In genomic region chr2:27353762-27354596, GRCh38 we compare ENCODE assay signal across 12 cellular contexts. TPM values are rescaled to one million over a fixed set of nuclear protein-coding genes. Genes with fewer than 3 reads are reported as not detected.
DNase-seq lines count a peak whose midpoint lies in the region; ATAC-seq and TF ChIP-seq lines count a peak whose summit lies in the region.
"Had no signal": no experiment of that assay in that cellular context is flagged by ENCODE, and none has a peak within 500 bp of the region (broad histone marks: within the 10 kb centered on the region; RNA-seq: fewer than 3 reads in every experiment).

No MANE protein-coding gene starts in this region.

- peaks cover 34% of the 10 kb centered on the region for H3K36me3 Mint-ChIP-seq in CD8-positive, alpha-beta T cell
- peaks cover 33% of the 10 kb centered on the region for H3K36me3 Mint-ChIP-seq in activated T-helper 2 cell treated with anti-CD3 and anti-CD28 coated beads, Interferon-gamma antibody, Interleukin-2, Interleukin-4, amounts not matched to agents 10 μg/mL and 5 μg/mL and 100 μg/mL, durations not matched to agents 14 hours and 24 hours and 36 hours (ENCODE audit: low read depth)

- no peaks in the 10 kb centered on the region for H3K9me3 ChIP-seq in CD8-positive, alpha-beta T cell (ENCODE audit: low read length)
- H3K9me3 ChIP-seq in HUES48 (ENCODE audit: control insufficient read depth, insufficient read depth, low read length), result no peaks in the 10 kb centered on the region
- H3K9me3 ChIP-seq: thyroid gland had no signal

- H3K18ac ChIP-seq in mesendoderm (ENCODE audit: low read length), result no peak overlapping the region

- peaks cover 7% of the 10 kb centered on the region for H3K79me1 ChIP-seq in mesendoderm (ENCODE audit: low read length)

- WGBS in mesendoderm (ENCODE audit: extremely low coverage, insufficient coverage, low lambda C conversion rate), result no CpG with 5 or more reads among the region's 7 CpGs

- H3K9ac ChIP-seq in HUES48 (ENCODE audit: low read depth, low read length), result no peak overlapping the region
- no peak overlapping the region for H3K9ac ChIP-seq in mesendoderm (ENCODE audit: low read length)

- H3K27ac ChIP-seq in CD8-positive, alpha-beta T cell (ENCODE audit: low read depth, low read length), result no peak overlapping the region
- peak overlapping the region; percentile 46 for H3K27ac ChIP-seq in HUES48 (ENCODE audit: low read depth, low read length)
- H3K27ac ChIP-seq in mesendoderm (ENCODE audit: low read depth, low read length), result no peak overlapping the region
- H3K27ac ChIP-seq: coronary artery, thyroid gland had no signal

- H3K4me1 Mint-ChIP-seq in CD8-positive, alpha-beta T cell (ENCODE audit: low read depth), result peaks cover 66% of the 10 kb centered on the region
- peaks cover 38% of the 10 kb centered on the region for H3K4me1 Mint-ChIP-seq in activated T-helper 2 cell treated with anti-CD3 and anti-CD28 coated beads, Interferon-gamma antibody, Interleukin-2, Interleukin-4, amounts not matched to agents 10 μg/mL and 5 μg/mL and 100 μg/mL, durations not matched to agents 14 hours and 24 hours and 36 hours (ENCODE audit: low read depth)

- no peak overlapping the region for H3K4ac ChIP-seq in mesendoderm (ENCODE audit: low read depth, low read length)

- no peak overlapping the region for H2BK15ac ChIP-seq in mesendoderm (replicated peaks; ENCODE audit: low read depth)

- ATAC-seq in CD8-positive, alpha-beta T cell, result no peak
- no peak for ATAC-seq in Right ventricle myocardium inferior
- ATAC-seq: activated CD4-positive, CD25-positive, alpha-beta regulatory T cell treated with anti-CD3 and anti-CD28 coated beads, Interleukin-2, amount 50 U/mL, for 24 hours had no signal

- POLR2A ChIA-PET in CD8-positive, alpha-beta T cell (lab: Charles Lee), result interaction anchor here (0.6 to 1.4 kb wide), 3 partner anchors 9 to 225 kb away, joined by 3 to 5 read pairs (median 4); partner anchors contain the start of gene ZNF513

- H3K27me3 ChIP-seq in CD8-positive, alpha-beta T cell (ENCODE audit: insufficient read depth, low read length), result no peaks in the 10 kb centered on the region
- no peaks in the 10 kb centered on the region for H3K27me3 ChIP-seq in HUES48 (ENCODE audit: control insufficient read depth, insufficient read depth, low read length)
- no peaks in the 10 kb centered on the region for H3K27me3 ChIP-seq in mesendoderm (ENCODE audit: insufficient read depth, low read length, poor library complexity)
- H3K27me3 ChIP-seq: thyroid gland had no signal

- peaks cover 38% of the 10 kb centered on the region for H3K4me1 ChIP-seq in CD8-positive, alpha-beta T cell (ENCODE audit: insufficient read depth, low read length)
- H3K4me1 ChIP-seq in HUES48 (ENCODE audit: control insufficient read depth, insufficient read depth, low read length) (peaks cover 26% of the 10 kb centered on the region), mesendoderm (ENCODE audit: control insufficient read depth, low read depth, low read length) (no peaks in the 10 kb centered on the region)

- peaks cover 49% of the 10 kb centered on the region for H3K79me2 ChIP-seq in mesendoderm (ENCODE audit: control insufficient read depth, insufficient read depth, low read length)

- intact Hi-C loops in CD8-positive, alpha-beta T cell (cut with DNase I, micrococcal nuclease), result no loop called here
- intact Hi-C loops in activated T-helper 2 cell treated with anti-CD3 and anti-CD28 coated beads, Interferon-gamma antibody, Interleukin-2, Interleukin-4, amounts not matched to agents 10 μg/mL and 5 μg/mL and 100 μg/mL, durations not matched to agents 14 hours and 24 hours and 36 hours (cut with micrococcal nuclease), result no loop called here
- intact Hi-C loops in Right ventricle myocardium inferior (cut with DNase I), result loop anchor here (2.0 kb wide), 1 partner anchor 55 kb away; the partner anchor contains the start of gene PPM1G

- H3K4me3 ChIP-seq in CD8-positive, alpha-beta T cell (ENCODE audit: low read depth, low read length), result no peak overlapping the region
- H3K4me3 ChIP-seq in HUES48 (ENCODE audit: low read depth, low read length) (no peak overlapping the region), mesendoderm (ENCODE audit: low read length) (no peak overlapping the region)
- H3K4me3 ChIP-seq: coronary artery, thyroid gland had no signal

- no peak for TF ChIP-seq CTCF in CD8-positive, alpha-beta T cell (IDR thresholded peaks at IDR 0.05)

- H3K56ac ChIP-seq in mesendoderm (ENCODE audit: low read length), result no peak overlapping the region

- H3K27me3 Mint-ChIP-seq in CD8-positive, alpha-beta T cell (ENCODE audit: low read depth), result no peaks in the 10 kb centered on the region
- no peaks in the 10 kb centered on the region for H3K27me3 Mint-ChIP-seq in activated T-helper 2 cell treated with anti-CD3 and anti-CD28 coated beads, Interferon-gamma antibody, Interleukin-2, Interleukin-4, amounts not matched to agents 10 μg/mL and 5 μg/mL and 100 μg/mL, durations not matched to agents 14 hours and 24 hours and 36 hours (ENCODE audit: low read depth)

- no peaks in the 10 kb centered on the region for H3K36me3 ChIP-seq in CD8-positive, alpha-beta T cell (ENCODE audit: insufficient read depth, low read length)
- H3K36me3 ChIP-seq in HUES48 (ENCODE audit: control insufficient read depth, insufficient read depth, low read length) (peaks cover 8% of the 10 kb centered on the region; the same call in 1 of the 2 replicates), mesendoderm (ENCODE audit: control insufficient read depth, insufficient read depth, low read length) (no peaks in the 10 kb centered on the region)
- H3K36me3 ChIP-seq: thyroid gland had no signal

- no peak overlapping the region for H3K23ac ChIP-seq in mesendoderm (ENCODE audit: low read length)

- no peak overlapping the region for H2BK120ac ChIP-seq in mesendoderm (ENCODE audit: low read depth, low read length)

- peak overlapping the region; percentile 49 for H3K27ac Mint-ChIP-seq in CD8-positive, alpha-beta T cell
- H3K27ac Mint-ChIP-seq in activated T-helper 2 cell treated with anti-CD3 and anti-CD28 coated beads, Interferon-gamma antibody, Interleukin-2, Interleukin-4, amounts not matched to agents 10 μg/mL and 5 μg/mL and 100 μg/mL, durations not matched to agents 14 hours and 24 hours and 36 hours, result peak overlapping the region; percentile 13

- no peak overlapping the region for H2BK5ac ChIP-seq in mesendoderm (ENCODE audit: low read length)

- H3K4me2 ChIP-seq in mesendoderm (ENCODE audit: low read length), result no peak overlapping the region

- CTCF ChIA-PET in CD8-positive, alpha-beta T cell (lab: Charles Lee), result interaction anchor here (0.6 kb wide), 1 partner anchor 507 kb away, joined by 3 read pairs; no protein-coding TSS in a partner anchor

- H3K9me3 Mint-ChIP-seq in CD8-positive, alpha-beta T cell, result no peaks in the 10 kb centered on the region
- no peaks in the 10 kb centered on the region for H3K9me3 Mint-ChIP-seq in activated T-helper 2 cell treated with anti-CD3 and anti-CD28 coated beads, Interferon-gamma antibody, Interleukin-2, Interleukin-4, amounts not matched to agents 10 μg/mL and 5 μg/mL and 100 μg/mL, durations not matched to agents 14 hours and 24 hours and 36 hours

- H4K8ac ChIP-seq in mesendoderm (ENCODE audit: low read depth, low read length), result no peak overlapping the region

- H4K5ac ChIP-seq in mesendoderm (ENCODE audit: low read length), result no peak overlapping the region

- H2AK5ac ChIP-seq in mesendoderm (ENCODE audit: low read length), result no peak overlapping the region

- DNase-seq in CD8-positive, alpha-beta T cell, result no peak
- DNase-seq in activated T-helper 2 cell treated with anti-CD3 and anti-CD28 coated beads, Interferon-gamma antibody, Interleukin-2, Interleukin-4, amounts not matched to agents 10 μg/mL and 5 μg/mL and 100 μg/mL, durations not matched to agents 14 hours and 24 hours and 36 hours (ENCODE audit: low spot score), result no peak
- peak; percentile 47 for DNase-seq in mesendoderm
- no peak for DNase-seq in Right ventricle myocardium inferior (ENCODE audit: missing footprints)
- no peak for DNase-seq in LoVo (ENCODE audit: low spot score)
- no peak for DNase-seq in nucleus accumbens (lab: John Stamatoyannopoulos, UW)
- no peak for DNase-seq in NCI-H2029 treated with DMSO at 0.1 percent for 48 hours (lab: John Stamatoyannopoulos, UW)
- DNase-seq: islet precursor cell, thyroid gland had no signal

- H3K4me3 Mint-ChIP-seq in CD8-positive, alpha-beta T cell, result peak overlapping the region; percentile 23
- H3K4me3 Mint-ChIP-seq in activated T-helper 2 cell treated with anti-CD3 and anti-CD28 coated beads, Interferon-gamma antibody, Interleukin-2, Interleukin-4, amounts not matched to agents 10 μg/mL and 5 μg/mL and 100 μg/mL, durations not matched to agents 14 hours and 24 hours and 36 hours (ENCODE audit: low read depth), result peak overlapping the region; percentile 53

RNA-seq across cellular contexts. Expression of gene GTF3C2, which starts 2.6 kb away (rescaled TPM):
- total RNA-seq in CD8-positive, alpha-beta T cell, result 10 to 100 TPM; 52.2 to 56.2 TPM
- 65.8 and 66.9 TPM in 2 replicates for total RNA-seq in activated T-helper 2 cell treated with anti-CD3 and anti-CD28 coated beads, Interferon-gamma antibody, Interleukin-2, Interleukin-4, amounts not matched to agents 10 μg/mL and 5 μg/mL and 100 μg/mL, durations not matched to agents 14 hours and 24 hours and 36 hours
- 75.2 TPM for polyA plus RNA-seq in mesendoderm (2013, experiment 1 of 2)
- polyA plus RNA-seq in mesendoderm (2013, experiment 2 of 2), result 68.8 TPM
- total RNA-seq in Right ventricle myocardium inferior, result 17.3 TPM

RNA-seq across cellular contexts. Expression of gene EIF2B4, which starts 16.2 kb away (rescaled TPM):
- 10 to 100 TPM; 39.7 to 39.9 TPM for total RNA-seq in CD8-positive, alpha-beta T cell
- total RNA-seq in activated T-helper 2 cell treated with anti-CD3 and anti-CD28 coated beads, Interferon-gamma antibody, Interleukin-2, Interleukin-4, amounts not matched to agents 10 μg/mL and 5 μg/mL and 100 μg/mL, durations not matched to agents 14 hours and 24 hours and 36 hours, result 43.4 and 44.8 TPM in 2 replicates
- polyA plus RNA-seq in mesendoderm (2013, experiment 1 of 2), result 44.6 TPM
- 45.3 TPM for polyA plus RNA-seq in mesendoderm (2013, experiment 2 of 2)
- 40.3 TPM for total RNA-seq in Right ventricle myocardium inferior

RNA-seq across cellular contexts. Expression of gene SNX17, which starts 16.4 kb away (rescaled TPM):
- 10 to 100 TPM; 64.8 to 66.5 TPM for total RNA-seq in CD8-positive, alpha-beta T cell
- 117 and 120 TPM in 2 replicates for total RNA-seq in activated T-helper 2 cell treated with anti-CD3 and anti-CD28 coated beads, Interferon-gamma antibody, Interleukin-2, Interleukin-4, amounts not matched to agents 10 μg/mL and 5 μg/mL and 100 μg/mL, durations not matched to agents 14 hours and 24 hours and 36 hours
- 26.0 TPM for polyA plus RNA-seq in mesendoderm (2013, experiment 1 of 2)
- polyA plus RNA-seq in mesendoderm (2013, experiment 2 of 2), result 24.0 TPM
- 57.6 TPM for total RNA-seq in Right ventricle myocardium inferior

RNA-seq across cellular contexts. Expression of gene ZNF513, which starts 26.6 kb away (rescaled TPM):
- total RNA-seq in CD8-positive, alpha-beta T cell, result 10 to 100 TPM; 19.0 to 21.6 TPM
- total RNA-seq in activated T-helper 2 cell treated with anti-CD3 and anti-CD28 coated beads, Interferon-gamma antibody, Interleukin-2, Interleukin-4, amounts not matched to agents 10 μg/mL and 5 μg/mL and 100 μg/mL, durations not matched to agents 14 hours and 24 hours and 36 hours, result 11.7 and 12.8 TPM in 2 replicates
- 12.7 TPM for polyA plus RNA-seq in mesendoderm (2013, experiment 1 of 2)
- polyA plus RNA-seq in mesendoderm (2013, experiment 2 of 2), result 11.8 TPM
- 6.8 TPM for total RNA-seq in Right ventricle myocardium inferior

RNA-seq across cellular contexts. Expression of gene MPV17, which starts 31.1 kb away (rescaled TPM):
- 10 to 100 TPM; 23.6 to 26.0 TPM for total RNA-seq in CD8-positive, alpha-beta T cell
- 80.4 and 82.6 TPM in 2 replicates for total RNA-seq in activated T-helper 2 cell treated with anti-CD3 and anti-CD28 coated beads, Interferon-gamma antibody, Interleukin-2, Interleukin-4, amounts not matched to agents 10 μg/mL and 5 μg/mL and 100 μg/mL, durations not matched to agents 14 hours and 24 hours and 36 hours
- 84.5 TPM for polyA plus RNA-seq in mesendoderm (2013, experiment 1 of 2)
- 84.1 TPM for polyA plus RNA-seq in mesendoderm (2013, experiment 2 of 2)
- total RNA-seq in Right ventricle myocardium inferior, result 48.0 TPM
